23 cellular contexts compared by ENCODE assay signal in genomic region chr13:46698015-46698414, GRCh38.
DNase-seq lines count a peak whose midpoint lies in the region; TF ChIP-seq lines count a peak whose summit lies in the region.
"Had no signal": no experiment of that assay in that cellular context is flagged by ENCODE, and none has a peak within 500 bp of the region (broad histone marks: within the 10 kb centered on the region; RNA-seq: fewer than 3 reads in every experiment).

No MANE protein-coding gene starts in this region.

- H3K27me3 ChIP-seq in esophagus muscularis mucosa (no peaks in the 10 kb centered on the region), right atrium auricular region (no peaks in the 10 kb centered on the region), sigmoid colon (no peaks in the 10 kb centered on the region), uterus (no peaks in the 10 kb centered on the region)
- H3K27me3 ChIP-seq: BLaER1, dorsolateral prefrontal cortex, esophagus squamous epithelium, left lung, MG63 had no signal

- DNase-seq in esophagus muscularis mucosa (ENCODE audit: extremely low spot score) (no peak), right atrium auricular region (ENCODE audit: low spot score) (peak; percentile 70), sigmoid colon (peak; percentile 90), uterus (peak; percentile 47 to 52), mesenteric fat pad (ENCODE audit: low spot score) (no peak), globus pallidus (ENCODE audit: low spot score) (no peak)
- DNase-seq in activated CD4-positive, CD25-positive, alpha-beta regulatory T cell (lab: John Stamatoyannopoulos, UW) = no peak
- DNase-seq: activated CD4-positive, alpha-beta memory T cell treated with anti-CD3 and anti-CD28 coated beads for 36 hours; activated naive CD8-positive, alpha-beta T cell treated with anti-CD3 and anti-CD28 coated beads, Interleukin-2, amount 50 U/mL, for 24 hours; activated T-cell treated with anti-CD3 and anti-CD28 coated beads, Interleukin-2, amount 50 U/mL, for 72 hours; dorsolateral prefrontal cortex; esophagus squamous epithelium; H9; KBM-7; left lung; mesendoderm; MG63; NCI-H1105; NCI-H187; NCI-H2171 treated with DMSO at 0.1 percent for 48 hours; NCI-H510A treated with DMSO at 0.1 percent for 48 hours; T-helper 17 cell had no signal

- no peak for TF ChIP-seq EP300 in esophagus muscularis mucosa (IDR thresholded peaks at IDR 0.05)
- TF ChIP-seq EP300 in sigmoid colon (IDR thresholded peaks at IDR 0.05) = no peak

- TF ChIP-seq POLR2A in esophagus muscularis mucosa (IDR thresholded peaks at IDR 0.05; ENCODE audit: low read depth) = no peak
- TF ChIP-seq POLR2A in sigmoid colon (IDR thresholded peaks at IDR 0.05) = no peak
- no peak for TF ChIP-seq POLR2A in uterus (IDR thresholded peaks at IDR 0.05)

- H3K36me3 ChIP-seq in esophagus muscularis mucosa (peaks cover 5 to 80% (median 58%) of the 10 kb centered on the region in 4 donors), right atrium auricular region (peaks cover 42% of the 10 kb centered on the region), sigmoid colon (peaks cover 0 to 55% (median 12%) of the 10 kb centered on the region in 4 donors), uterus (no peaks in the 10 kb centered on the region)

- H3K27ac ChIP-seq in esophagus muscularis mucosa (replicated peaks in 1 of 4) (peak overlapping the region; percentile 16 to 66 (median 54)), right atrium auricular region (peak overlapping the region in 1 of 2 donors; percentile 45), sigmoid colon (peak overlapping the region; percentile 20 to 76 (median 64)), uterus (peak overlapping the region in 1 of 2 donors; percentile 8)
- H3K27ac ChIP-seq: BLaER1, dorsolateral prefrontal cortex, left lung had no signal

- intact Hi-C loops in esophagus muscularis mucosa (cut with DNase I) = no loop called here
- intact Hi-C loops in sigmoid colon (cut with DNase I) = loop anchor here (5.0 kb wide), 1 partner anchor 146 kb away; the partner anchor contains the start of gene LRCH1
- intact Hi-C loops in uterus (cut with DNase I; ENCODE audit: low total_unique reads) = no loop called here

- TF ChIP-seq CTCF in esophagus muscularis mucosa (IDR thresholded peaks at IDR 0.05) = no peak
- no peak for TF ChIP-seq CTCF in right atrium auricular region (IDR thresholded peaks at IDR 0.05)
- TF ChIP-seq CTCF in sigmoid colon (IDR thresholded peaks at IDR 0.05) = no peak
- TF ChIP-seq CTCF in uterus (IDR thresholded peaks at IDR 0.05) = no peak

- WGBS in esophagus muscularis mucosa = 56% methylated on average over 3 of the region's 3 CpGs
- 84 to 89% methylated on average over 3 of the region's 3 CpGs for WGBS in sigmoid colon, 2 donors

- H3K4me3 ChIP-seq in esophagus muscularis mucosa (no peak overlapping the region), right atrium auricular region (no peak overlapping the region), sigmoid colon (no peak overlapping the region), uterus (no peak overlapping the region)
- H3K4me3 ChIP-seq: BLaER1, dorsolateral prefrontal cortex, esophagus squamous epithelium, left lung, MG63 had no signal

- H3K4me1 ChIP-seq in esophagus muscularis mucosa = peaks cover 9 to 31% (median 26%) of the 10 kb centered on the region in 4 donors
- peaks cover 0 to 24% of the 10 kb centered on the region in 2 donors for H3K4me1 ChIP-seq in right atrium auricular region
- peaks cover 0 to 26% (median 24%) of the 10 kb centered on the region in 4 donors for H3K4me1 ChIP-seq in sigmoid colon
- no peaks in the 10 kb centered on the region for H3K4me1 ChIP-seq in uterus
- H3K4me1 ChIP-seq: BLaER1 had no signal

- H3K9me3 ChIP-seq in esophagus muscularis mucosa = no peaks in the 10 kb centered on the region
- H3K9me3 ChIP-seq in right atrium auricular region = no peaks in the 10 kb centered on the region
- H3K9me3 ChIP-seq in sigmoid colon = no peaks in the 10 kb centered on the region
- no peaks in the 10 kb centered on the region for H3K9me3 ChIP-seq in uterus
- H3K9me3 ChIP-seq: BLaER1, esophagus squamous epithelium, left lung, MG63 had no signal

Comparison
In these comparisons a context has a peak if more than half of its experiments do, and no peak if none do; other contexts are left out.
1. DNase-seq: peak in right atrium auricular region (single experiment), sigmoid colon (single experiment) and uterus (2 of 2); none in esophagus muscularis mucosa (single experiment), activated CD4-positive, CD25-positive, alpha-beta regulatory T cell (0 of 4), mesenteric fat pad (single experiment) and globus pallidus (single experiment).